ENCODE assay signal across 8 cellular contexts in genomic region chrX:85111347-85111746, GRCh38.
DNase-seq lines count a peak whose midpoint lies in the region; ATAC-seq and TF ChIP-seq lines count a peak whose summit lies in the region.

No MANE protein-coding gene starts in this region.

- no peaks in the 10 kb centered on the region for H4K20me1 ChIP-seq in PC-9 (ENCODE audit: insufficient read depth)

- CTCF ChIA-PET in PC-9 (lab: Charles Lee) = interaction anchor here (0.6 kb wide), 1 partner anchor 1929 kb away, joined by 3 read pairs; no protein-coding TSS in a partner anchor

- H3K27ac ChIP-seq in heart left ventricle (no peak overlapping the region), PC-9 (no peak overlapping the region), upper lobe of left lung (no peak overlapping the region)

- H3K4me2 ChIP-seq in PC-9 = no peak overlapping the region

- H3F3A ChIP-seq in PC-9 (ENCODE audit: insufficient read depth, low read depth) = no peaks in the 10 kb centered on the region

- no peak overlapping the region for H3K4me3 ChIP-seq in heart left ventricle
- no peak overlapping the region for H3K4me3 ChIP-seq in PC-9
- H3K4me3 ChIP-seq in fibroblast of the aortic adventitia (ENCODE audit: low read depth, low read length) = no peak overlapping the region
- no peak overlapping the region for H3K4me3 ChIP-seq in upper lobe of left lung

- no peaks in the 10 kb centered on the region for H3K9me2 ChIP-seq in PC-9 (ENCODE audit: insufficient read depth)

- TF ChIP-seq CTCF in heart left ventricle (IDR thresholded peaks at IDR 0.05) = peak; percentile 32 to 71 (median 60)
- TF ChIP-seq CTCF in PC-9 (conservative IDR thresholded peaks at IDR 0.05) = peak; percentile 76
- peak; percentile 81 for TF ChIP-seq CTCF in fibroblast of the aortic adventitia (IDR thresholded peaks at IDR 0.05; ENCODE audit: insufficient read depth, low read length)
- peak in 4 of 6 experiments; percentile 28 to 60 (median 42) for TF ChIP-seq CTCF in upper lobe of left lung (IDR thresholded peaks at IDR 0.05)

- H3K9me3 ChIP-seq in heart left ventricle (no peaks in the 10 kb centered on the region), PC-9 (ENCODE audit: insufficient read depth, low read depth) (no peaks in the 10 kb centered on the region), upper lobe of left lung (no peaks in the 10 kb centered on the region)

- DNase-seq in heart left ventricle (no peak), cardiac septum (ENCODE audit: low spot score) (no peak), PC-9 (no peak), fibroblast of the aortic adventitia (ENCODE audit: low read depth) (peak; percentile 29), upper lobe of left lung (no peak), GM19240 (ENCODE audit: insufficient read length, low spot score) (no peak)

- intact Hi-C loops in heart left ventricle (cut with DNase I) = loop anchor here (5.0 kb wide), 3 partner anchors 431 to 441 kb away; no protein-coding TSS in a partner anchor
- intact Hi-C loops in cardiac septum (cut with DNase I) = loop anchor here (5.0 kb wide), 1 partner anchor 436 kb away; no protein-coding TSS in a partner anchor
- intact Hi-C loops in PC-9 (cut with micrococcal nuclease; ENCODE audit: unreplicated experiment) = loop anchor here (5.0 kb wide), 1 partner anchor 436 kb away; no protein-coding TSS in a partner anchor

- no peak for TF ChIP-seq POLR2A in heart left ventricle (IDR thresholded peaks at IDR 0.05)
- no peak for TF ChIP-seq POLR2A in upper lobe of left lung (IDR thresholded peaks at IDR 0.05)

- ATAC-seq in heart left ventricle (no peak), upper lobe of left lung (ENCODE audit: low FRiP score in 2 of 2) (no peak), HG02798 (IDR thresholded peaks at IDR 0.05; ENCODE audit: poor library complexity, unreplicated experiment) (no peak), HG03139 (IDR thresholded peaks at IDR 0.05; ENCODE audit: unreplicated experiment) (no peak)

- WGBS in heart left ventricle, 4 donors = 24 to 35% (median 34%) methylated on average over 2 of the region's 2 CpGs
- WGBS in upper lobe of left lung, 2 donors = 31 to 40% methylated on average over 2 of the region's 2 CpGs

- no TSS peak for BruUV-seq in PC-9 (replicated peaks; lab: Mats Ljungman, UMichigan)

- H2AFZ ChIP-seq in PC-9 = no peak overlapping the region

- H3K4me1 ChIP-seq in heart left ventricle (no peaks in the 10 kb centered on the region), PC-9 (replicated peaks; ENCODE audit: insufficient read depth) (no peaks in the 10 kb centered on the region), upper lobe of left lung (no peaks in the 10 kb centered on the region)

- TF ChIP-seq EP300 in upper lobe of left lung (IDR thresholded peaks at IDR 0.05) = no peak

- POLR2A ChIA-PET in PC-9 (lab: Charles Lee; ENCODE audit: unreplicated experiment) = no interaction called here

- no peaks in the 10 kb centered on the region for H3K27me3 ChIP-seq in heart left ventricle
- no peaks in the 10 kb centered on the region for H3K27me3 ChIP-seq in PC-9 (ENCODE audit: insufficient read depth, low read depth)
- H3K27me3 ChIP-seq in upper lobe of left lung = no peaks in the 10 kb centered on the region

- no peaks in the 10 kb centered on the region for H3K36me3 ChIP-seq in heart left ventricle
- no peaks in the 10 kb centered on the region for H3K36me3 ChIP-seq in PC-9 (ENCODE audit: low read depth)
- no peaks in the 10 kb centered on the region for H3K36me3 ChIP-seq in upper lobe of left lung

- H3K79me2 ChIP-seq in PC-9 (ENCODE audit: low read depth) = no peaks in the 10 kb centered on the region
